11 cellular contexts compared by ENCODE assay signal in the genomic region with DNA sequence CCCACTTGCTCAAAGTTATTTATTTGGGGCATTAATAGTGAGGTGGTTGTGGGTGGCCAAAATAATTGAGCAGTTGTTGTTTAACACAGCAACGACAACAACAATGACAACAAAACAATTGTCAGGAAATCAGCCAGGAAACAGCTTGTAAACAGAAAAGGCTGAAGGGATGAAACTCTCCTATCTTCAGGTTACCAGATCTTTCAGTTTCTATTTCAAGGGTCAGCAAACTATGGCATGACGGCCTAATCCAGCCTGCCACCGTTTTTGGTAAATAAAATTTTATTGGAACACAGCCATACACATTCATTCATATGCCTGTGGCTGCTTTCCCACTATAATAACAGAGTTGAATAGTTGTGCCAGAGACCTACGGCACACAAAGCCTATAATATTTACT.
DNase-seq lines count a peak whose midpoint lies in the region; ATAC-seq and TF ChIP-seq lines count a peak whose summit lies in the region.
"Had no signal": no experiment of that assay in that cellular context is flagged by ENCODE, and none has a peak within 500 bp of the region (broad histone marks: within the 10 kb centered on the region; RNA-seq: fewer than 3 reads in every experiment).

No MANE protein-coding gene starts in this region.

- H3K27ac ChIP-seq in breast epithelium (peak overlapping the region; percentile 86), stomach smooth muscle (ENCODE audit: low read length) (peak overlapping the region; percentile 50)

- intact Hi-C loops in breast epithelium (cut with DNase I; ENCODE audit: low total_unique reads) = no loop called here
- intact Hi-C loops in left colon (cut with DNase I, micrococcal nuclease) = no loop called here

- DNase-seq in LNCaP clone FGC (ENCODE audit: low read depth) (peak; percentile 30), breast epithelium (ENCODE audit: low spot score in 2 of 2) (no peak), left colon (no peak), HT-29 (ENCODE audit: low spot score) (no peak), C1 segment of cervical spinal cord (lab: John Stamatoyannopoulos, UW) (no peak)
- no peak for DNase-seq in stimulated activated naive CD8-positive, alpha-beta T cell treated with anti-CD3 and anti-CD28 coated beads, Interleukin-15, amount 100 ng/mL, for 72 hours
- DNase-seq: CD8-positive, alpha-beta memory T cell; NCI-H1694 treated with DMSO at 0.1 percent for 48 hours had no signal

- no peak for TF ChIP-seq POLR2A in breast epithelium (IDR thresholded peaks at IDR 0.05)

- H3K9ac ChIP-seq in stomach smooth muscle (ENCODE audit: low read length in 2 of 2) = no peak overlapping the region

- no peaks in the 10 kb centered on the region for H3K36me3 ChIP-seq in breast epithelium
- H3K36me3 ChIP-seq in stomach smooth muscle (ENCODE audit: control insufficient read depth in 2 of 2, insufficient read depth in 2 of 2, low read length in 2 of 2) = no peaks in the 10 kb centered on the region

- H3K4me3 Mint-ChIP-seq in stimulated activated naive CD8-positive, alpha-beta T cell treated with anti-CD3 and anti-CD28 coated beads, Interleukin-15, amount 100 ng/mL, for 72 hours = no peak overlapping the region
- H3K4me3 Mint-ChIP-seq: activated T-helper 1 cell treated with anti-CD3 and anti-CD28 coated beads, Interleukin-12 subunit alpha, Interleukin-12 subunit beta, Interleukin-2, Interleukin-4 antibody, amounts not matched to agents 30 ng/mL and 10 ng/mL and 1 ng/mL, durations not matched to agents 14 hours and 24 hours and 36 hours; CD8-positive, alpha-beta memory T cell had no signal

- TF ChIP-seq CTCF in LNCaP clone FGC (IDR thresholded peaks at IDR 0.05; ENCODE audit: control insufficient read depth, extremely low read depth, insufficient read depth) = no peak
- no peak for TF ChIP-seq CTCF in breast epithelium (IDR thresholded peaks at IDR 0.05)

- peak overlapping the region in 1 of 2 donors; percentile 49 for H3K27ac Mint-ChIP-seq in stimulated activated naive CD8-positive, alpha-beta T cell treated with anti-CD3 and anti-CD28 coated beads, Interleukin-15, amount 100 ng/mL, for 72 hours
- H3K27ac Mint-ChIP-seq: activated T-helper 1 cell treated with anti-CD3 and anti-CD28 coated beads, Interleukin-12 subunit alpha, Interleukin-12 subunit beta, Interleukin-2, Interleukin-4 antibody, amounts not matched to agents 30 ng/mL and 10 ng/mL and 1 ng/mL, durations not matched to agents 14 hours and 24 hours and 36 hours; CD8-positive, alpha-beta memory T cell had no signal

- H3K4me3 ChIP-seq in LNCaP clone FGC (ENCODE audit: low read depth, low read length) = no peak overlapping the region
- H3K4me3 ChIP-seq in breast epithelium = peak overlapping the region in 2 of 3 donors; percentile 11 to 50
- peak overlapping the region; percentile 14 to 47 for H3K4me3 ChIP-seq in stomach smooth muscle (ENCODE audit: low read length in 2 of 2)

- H3K4me1 ChIP-seq in breast epithelium (peaks cover 0 to 16% of the 10 kb centered on the region in 2 donors), stomach smooth muscle (ENCODE audit: control insufficient read depth, insufficient read depth, low read length) (peaks cover 5% of the 10 kb centered on the region)

- H3K9me3 ChIP-seq in breast epithelium = no peaks in the 10 kb centered on the region
- H3K9me3 ChIP-seq in stomach smooth muscle (ENCODE audit: control insufficient read depth in 2 of 2, low read length in 2 of 2) = no peaks in the 10 kb centered on the region

- H3K4me1 Mint-ChIP-seq in stimulated activated naive CD8-positive, alpha-beta T cell treated with anti-CD3 and anti-CD28 coated beads, Interleukin-15, amount 100 ng/mL, for 72 hours = peaks cover 25% of the 10 kb centered on the region

- H3K27me3 ChIP-seq in breast epithelium (no peaks in the 10 kb centered on the region), stomach smooth muscle (ENCODE audit: control insufficient read depth in 1 of 2, insufficient read depth in 2 of 2, low read length in 2 of 2) (no peaks in the 10 kb centered on the region)

- peaks cover 14% of the 10 kb centered on the region in 2 donors for H3K9me3 Mint-ChIP-seq in stimulated activated naive CD8-positive, alpha-beta T cell treated with anti-CD3 and anti-CD28 coated beads, Interleukin-15, amount 100 ng/mL, for 72 hours
- H3K9me3 Mint-ChIP-seq: CD8-positive, alpha-beta memory T cell had no signal

- ATAC-seq in left colon (peak; percentile 54), HG03196 (IDR thresholded peaks at IDR 0.05; ENCODE audit: unreplicated experiment) (no peak)
- ATAC-seq in stimulated activated naive CD8-positive, alpha-beta T cell treated with anti-CD3 and anti-CD28 coated beads, Interleukin-15, amount 100 ng/mL, for 72 hours = no peak

- H3K27me3 Mint-ChIP-seq in stimulated activated naive CD8-positive, alpha-beta T cell treated with anti-CD3 and anti-CD28 coated beads, Interleukin-15, amount 100 ng/mL, for 72 hours = no peaks in the 10 kb centered on the region
- H3K27me3 Mint-ChIP-seq: CD8-positive, alpha-beta memory T cell had no signal
